In the genomic region with DNA sequence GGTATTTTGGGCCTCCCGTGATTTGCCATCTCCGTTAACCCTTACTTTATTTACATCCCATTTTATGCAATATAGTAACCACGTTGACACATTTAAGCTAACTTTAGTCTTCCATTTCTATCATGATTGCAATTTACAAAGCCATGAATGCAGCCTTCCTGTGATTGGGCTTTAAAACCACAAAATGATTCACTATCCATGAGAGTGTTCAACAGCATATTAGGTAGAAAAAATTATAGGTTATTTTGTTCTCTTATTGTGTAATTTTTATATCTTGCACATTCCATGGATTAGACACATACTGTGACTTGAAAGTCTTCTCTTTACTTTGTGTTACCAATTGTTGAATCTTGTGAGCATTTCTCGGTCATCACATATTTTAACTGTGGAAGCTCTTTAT, we compare ENCODE assay signal across 13 cellular contexts.
DNase-seq lines count a peak whose midpoint lies in the region; ATAC-seq, FAIRE-seq and TF ChIP-seq lines count a peak whose summit lies in the region.
"Had no signal": no experiment of that assay in that cellular context is flagged by ENCODE, and none has a peak within 500 bp of the region (broad histone marks: within the 10 kb centered on the region; RNA-seq: fewer than 3 reads in every experiment).

No MANE protein-coding gene starts in this region.

- H3K9me3 ChIP-seq in K562 (replicated peaks; ENCODE audit: control insufficient read depth, insufficient read depth, low read depth, low read length) (no peaks in the 10 kb centered on the region), osteoblast (ENCODE audit: low read depth, low read length) (no peaks in the 10 kb centered on the region)
- H3K9me3 ChIP-seq: transverse colon had no signal

- in situ Hi-C loops in K562 (cut with MboI), result no loop called here

- H3K4me3 ChIP-seq in K562 (no peak overlapping the region), osteoblast (ENCODE audit: insufficient read depth, low read length) (no peak overlapping the region)
- H3K4me3 ChIP-seq: transverse colon had no signal

- TF ChIP-seq CTCF in K562 (IDR thresholded peaks at IDR 0.05 in 2 of 3, conservative IDR thresholded peaks at IDR 0.05 in 1 of 3; ENCODE audit: insufficient read depth in 2 of 3, low read depth in 1 of 3, low read length in 3 of 3) (no peak), osteoblast (IDR thresholded peaks at IDR 0.05; ENCODE audit: extremely low read depth, low read depth, low read length) (no peak)

- no peak for ATAC-seq in K562
- no peak for ATAC-seq in HG03159 (IDR thresholded peaks at IDR 0.05; ENCODE audit: unreplicated experiment)
- ATAC-seq in left cardiac atrium, result no peak

- H3K27me3 ChIP-seq in K562 (ENCODE audit: control insufficient read depth in 2 of 2, insufficient read depth in 2 of 2, low read length in 2 of 2), result no peaks in the 10 kb centered on the region
- no peaks in the 10 kb centered on the region for H3K27me3 ChIP-seq in osteoblast (ENCODE audit: insufficient read depth, low read length)
- H3K27me3 ChIP-seq: transverse colon had no signal

- no peak for TF ChIP-seq RAD21 in K562 (CRISPR knock-in tag; conservative IDR thresholded peaks at IDR 0.05 in 1 of 2, IDR thresholded peaks at IDR 0.05 in 1 of 2)

- H2AFZ ChIP-seq in K562 (ENCODE audit: low read depth, low read length) (no peak overlapping the region), osteoblast (ENCODE audit: low read length) (no peak overlapping the region)

- H3K4me1 ChIP-seq in K562 (replicated peaks in 1 of 2; ENCODE audit: control insufficient read depth in 2 of 2, insufficient read depth in 2 of 2, low read length in 2 of 2), result peaks cover 0 to under 1% of the 10 kb centered on the region in 2 experiments; a peak in 3 of 5 replicates
- peaks cover 40% of the 10 kb centered on the region for H3K4me1 ChIP-seq in osteoblast (ENCODE audit: insufficient read depth, low read length)

- H3K4me2 ChIP-seq in K562 (ENCODE audit: insufficient read depth, low read length), result no peak overlapping the region
- peak overlapping the region; percentile 47 for H3K4me2 ChIP-seq in osteoblast (ENCODE audit: insufficient read depth, low read length)

- no peak overlapping the region for H3K9ac ChIP-seq in K562 (ENCODE audit: insufficient read depth in 1 of 2, low read depth in 2 of 2, low read length in 2 of 2)

- peak; percentile 31 for FAIRE-seq in GM12891 (lab: Jason Lieb, UNC)
- no peak for FAIRE-seq in K562 (lab: Jason Lieb, UNC)

- no peaks in the 10 kb centered on the region for H3K9me1 ChIP-seq in K562 (ENCODE audit: control insufficient read depth, insufficient read depth, low read length)

- H4K20me1 ChIP-seq in K562 (replicated peaks; ENCODE audit: control insufficient read depth, insufficient read depth, low read length) (peaks cover 25% of the 10 kb centered on the region), osteoblast (ENCODE audit: insufficient read depth, low read length) (peaks cover 70% of the 10 kb centered on the region)

- H3K27ac ChIP-seq in K562 (ENCODE audit: extremely low read depth, low read depth, low read length), result no peak overlapping the region
- peak overlapping the region; percentile 52 for H3K27ac ChIP-seq in osteoblast (ENCODE audit: low read depth, low read length)
- H3K27ac ChIP-seq in substantia nigra (ENCODE audit: low read depth, low read length, poor library complexity, severe bottlenecking), result no peak overlapping the region
- H3K27ac ChIP-seq: transverse colon had no signal

- TF ChIP-seq EP300 in K562 (IDR thresholded peaks at IDR 0.05; ENCODE audit: low read length), result no peak

- 66% methylated on average over 4 of the region's 4 CpGs for WGBS in K562 (ENCODE audit: insufficient coverage, low coverage, missing lambda C conversion rate)

- CTCF ChIA-PET in K562 (lab: Yijun Ruan, JAX; ENCODE audit: low intra/inter-chr PET ratio), result no interaction called here

- POLR2A ChIA-PET in K562 (lab: Yijun Ruan, JAX), result interaction anchor here (0.7 to 2.0 kb wide), 5 partner anchors 12 to 32 kb away, joined by 3 to 6 read pairs (median 4); no protein-coding TSS in a partner anchor

- intact Hi-C loops in K562 (cut with micrococcal nuclease) (no loop called here), left cardiac atrium (cut with DNase I) (no loop called here)

- peaks cover 88% of the 10 kb centered on the region for H3K79me2 ChIP-seq in K562 (ENCODE audit: control insufficient read depth, insufficient read depth, low read length)
- H3K79me2 ChIP-seq in osteoblast (ENCODE audit: insufficient read depth, low read length), result peaks cover 86% of the 10 kb centered on the region

- H3K36me3 ChIP-seq in K562 (ENCODE audit: control insufficient read depth, insufficient read depth, low read length) (peaks cover 17% of the 10 kb centered on the region; the same call in 2 of the 3 replicates), osteoblast (ENCODE audit: insufficient read depth, low read length) (no peaks in the 10 kb centered on the region)
- H3K36me3 ChIP-seq: transverse colon had no signal

- DNase-seq in GM12891 (ENCODE audit: insufficient read length, low spot score) (no peak), MV-4-11 (lab: John Stamatoyannopoulos, UW) (peak; percentile 33), K562 (ENCODE audit: extremely low read depth in 1 of 4, low spot score in 3 of 4) (no peak), osteoblast (ENCODE audit: insufficient read length, low spot score, missing footprints) (peak; percentile 48), substantia nigra (lab: John Stamatoyannopoulos, UW) (no peak), left cardiac atrium (no peak)
- DNase-seq in stimulated activated CD4-positive, alpha-beta T cell treated with anti-CD3 and anti-CD28 coated beads, Interleukin-1b, Interleukin-23, amount 100 ng/mL, for 48 hours, result no peak
- DNase-seq: activated CD4-positive, CD25-positive, alpha-beta regulatory T cell treated with anti-CD3 and anti-CD28 coated beads, Interleukin-2, amount 50 U/mL, for 72 hours; activated CD8-positive, alpha-beta memory T cell treated with anti-CD3 and anti-CD28 coated beads, Interleukin-2, amount 50 U/mL, for 48 hours; immature natural killer cell; RPMI8226; transverse colon had no signal

- TF ChIP-seq POLR2A in GM12891 (IDR thresholded peaks at IDR 0.05; ENCODE audit: low read depth, low read length) (no peak), K562 (conservative IDR thresholded peaks at IDR 0.05) (no peak)

- BruUV-seq in K562 (replicated peaks; lab: Mats Ljungman, UMichigan), result no TSS peak

TF ChIP-seq in GM12891, 5 proteins besides CTCF, POLR2A, EP300 and RAD21:
- TF ChIP-seq POU2F2 (IDR thresholded peaks at IDR 0.05; ENCODE audit: low read depth, low read length), result no peak
- no peak for TF ChIP-seq TAF1 (IDR thresholded peaks at IDR 0.05; ENCODE audit: low read depth, low read length)
- TF ChIP-seq POLR2AphosphoS5 (IDR thresholded peaks at IDR 0.05; ENCODE audit: low read depth, low read length), result no peak
TF ChIP-seq in GM12891: peak in this region for 0.

TF ChIP-seq in K562, 482 proteins besides CTCF, POLR2A, EP300 and RAD21:
- TF ChIP-seq PCBP1 (IDR thresholded peaks at IDR 0.05; ENCODE audit: low read depth, low read length, poor library complexity, severe bottlenecking) (no peak), CEBPG (CRISPR knock-in tag; IDR thresholded peaks at IDR 0.05) (no peak), CEBPG (tag; conservative IDR thresholded peaks at IDR 0.05 in 1 of 2, IDR thresholded peaks at IDR 0.05 in 1 of 2) (peak in 1 of 2 experiments; percentile 71; a peak in 2 of 4 replicates), FOSL1 (tag; conservative IDR thresholded peaks at IDR 0.05) (0 out of 2 replicates have a peak, but pooled peaks have one; percentile 15)
TF ChIP-seq in K562: peak in this region for 2.

Comparison
In these comparisons a context has a peak if more than half of its experiments do, and no peak if none do; other contexts are left out.
1. DNase-seq: peak in MV-4-11 (single experiment) and osteoblast (single experiment); none in GM12891 (single experiment), K562 (0 of 4), substantia nigra (0 of 49), stimulated activated CD4-positive, alpha-beta T cell treated with anti-CD3 and anti-CD28 coated beads, Interleukin-1b, Interleukin-23, amount 100 ng/mL, for 48 hours (single experiment) and left cardiac atrium (single experiment).